1 cellular context compared by ENCODE assay signal in genomic region chr10:102917962-102918816, GRCh38.
A peak's percentile ranks its signal among the peaks of the same experiment; 100 is the strongest.
TF ChIP-seq lines count a peak whose summit lies in the region.

Gene CNNM2 (plus strand): TSS chr10:102918294. CDS start chr10:102918481, 187 bp downstream.

TF ChIP-seq in IMR-90, 13 proteins besides CTCF, POLR2A, EP300 and RAD21 (continued from another document):
- TF ChIP-seq FOS (IDR thresholded peaks at IDR 0.05; ENCODE audit: low read depth, low read length) (peak; percentile 26; the same call in 1 of the 2 replicates), NFE2L2 (IDR thresholded peaks at IDR 0.05; ENCODE audit: low read depth, low read length) (no peak)
